8 cellular contexts compared by ENCODE assay signal in genomic region chr14:58637391-58638230, GRCh38.
DNase-seq lines count a peak whose midpoint lies in the region; ATAC-seq and TF ChIP-seq lines count a peak whose summit lies in the region.

A gene with protein sequence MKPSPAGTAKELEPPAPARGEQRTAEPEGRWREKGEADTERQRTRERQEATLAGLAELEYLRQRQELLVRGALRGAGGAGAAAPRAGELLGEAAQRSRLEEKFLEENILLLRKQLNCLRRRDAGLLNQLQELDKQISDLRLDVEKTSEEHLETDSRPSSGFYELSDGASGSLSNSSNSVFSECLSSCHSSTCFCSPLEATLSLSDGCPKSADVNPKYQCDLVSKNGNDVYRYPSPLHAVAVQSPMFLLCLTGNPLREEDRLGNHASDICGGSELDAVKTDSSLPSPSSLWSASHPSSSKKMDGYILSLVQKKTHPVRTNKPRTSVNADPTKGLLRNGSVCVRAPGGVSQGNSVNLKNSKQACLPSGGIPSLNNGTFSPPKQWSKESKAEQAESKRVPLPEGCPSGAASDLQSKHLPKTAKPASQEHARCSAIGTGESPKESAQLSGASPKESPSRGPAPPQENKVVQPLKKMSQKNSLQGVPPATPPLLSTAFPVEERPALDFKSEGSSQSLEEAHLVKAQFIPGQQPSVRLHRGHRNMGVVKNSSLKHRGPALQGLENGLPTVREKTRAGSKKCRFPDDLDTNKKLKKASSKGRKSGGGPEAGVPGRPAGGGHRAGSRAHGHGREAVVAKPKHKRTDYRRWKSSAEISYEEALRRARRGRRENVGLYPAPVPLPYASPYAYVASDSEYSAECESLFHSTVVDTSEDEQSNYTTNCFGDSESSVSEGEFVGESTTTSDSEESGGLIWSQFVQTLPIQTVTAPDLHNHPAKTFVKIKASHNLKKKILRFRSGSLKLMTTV (plus strand): TSS chr14:58637962. CDS start chr14:58638203, 241 bp downstream.

- H3K4me3 ChIP-seq in WI38 (ENCODE audit: low read depth, low read length): peak within 1 kb of the TSS; percentile 74

- DNase-seq in D341Med (ENCODE audit: low spot score) (peak; percentile 75), kidney glomerular epithelial cell (lab: John Stamatoyannopoulos, UW) (peak; percentile 68), middle frontal gyrus (ENCODE audit: extremely low spot score, low spot score) (no peak)
- peak; percentile 52 for DNase-seq in stimulated activated CD4-positive, alpha-beta T cell treated with anti-CD3 and anti-CD28 coated beads, Interleukin-15, amount 100 ng/mL, for 48 hours (ENCODE audit: low read depth in 2 of 2)

- TF ChIP-seq CTCF in WI38 (IDR thresholded peaks at IDR 0.05; ENCODE audit: low read depth, low read length): no peak

- ATAC-seq in GM19463 (IDR thresholded peaks at IDR 0.05; ENCODE audit: unreplicated experiment) (peak; percentile 64), HG03565 (IDR thresholded peaks at IDR 0.05; ENCODE audit: unreplicated experiment) (peak; percentile 31)

- H3K27ac ChIP-seq in cingulate gyrus (ENCODE audit: low read depth, low read length): peak within 1 kb of the TSS; percentile 55
